15 cellular contexts compared by ENCODE assay signal in the genomic region with DNA sequence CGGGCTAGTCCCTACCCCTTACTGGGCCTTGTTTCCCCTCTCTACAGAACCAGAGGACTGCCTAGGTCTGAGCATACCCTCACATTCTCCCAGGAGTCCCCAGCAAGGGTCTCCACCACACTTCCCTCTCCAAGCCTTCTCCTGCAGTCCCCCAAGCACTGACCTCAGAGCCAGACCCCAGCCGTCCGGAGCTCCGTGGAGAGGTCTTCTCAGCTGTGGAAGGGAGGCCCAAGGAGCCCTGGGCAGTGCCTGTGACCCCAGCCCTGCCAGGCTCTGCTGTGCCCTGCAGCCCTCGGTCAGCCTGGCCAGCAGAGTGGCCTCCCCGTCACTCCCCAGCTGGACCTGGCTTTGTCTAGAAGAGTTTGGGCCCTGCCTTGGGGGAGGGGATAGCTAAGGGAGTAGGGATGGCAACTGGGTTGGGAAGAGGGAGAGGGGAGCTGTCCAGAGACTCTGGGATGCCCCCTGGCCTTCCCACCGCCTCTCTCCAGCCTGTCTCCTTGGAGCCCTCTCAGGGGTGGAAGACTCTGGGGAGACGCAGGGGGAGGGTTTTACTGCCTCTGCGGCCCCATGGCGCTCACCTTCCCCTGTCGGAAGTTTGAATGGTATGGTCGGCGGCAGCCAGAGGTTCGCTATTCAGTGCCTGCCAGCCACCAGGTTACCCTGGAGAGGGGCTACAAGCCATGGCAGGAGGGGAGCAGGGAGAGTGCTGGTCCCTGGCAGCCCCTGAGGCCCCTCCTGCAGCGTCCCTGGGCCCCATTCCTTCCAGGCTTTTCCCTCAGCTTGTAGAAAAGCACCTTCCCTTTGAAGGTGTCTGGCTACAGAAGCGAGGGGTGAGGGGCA. TPM values are rescaled to one million over a fixed set of nuclear protein-coding genes. Genes with fewer than 3 reads are reported as not detected.
DNase-seq lines count a peak whose midpoint lies in the region; ATAC-seq and TF ChIP-seq lines count a peak whose summit lies in the region.
"Had no signal": no experiment of that assay in that cellular context is flagged by ENCODE, and none has a peak within 500 bp of the region (broad histone marks: within the 10 kb centered on the region; RNA-seq: fewer than 3 reads in every experiment).

A gene with protein sequence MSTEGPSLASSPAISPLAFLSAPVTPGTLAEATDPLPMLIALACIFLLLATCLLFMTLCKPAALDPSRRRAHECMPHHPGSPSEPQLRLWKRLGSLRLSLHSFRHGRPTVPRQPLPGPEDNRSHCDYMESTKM (minus strand): TSS at position 315 of the 840 bp plus-strand sequence. CDS start 3,441 bp downstream, outside the sequence.

- no peaks in the 10 kb centered on the region for H3K9me3 Mint-ChIP-seq in activated naive CD4-positive, alpha-beta T cell treated with anti-CD3 and anti-CD28 coated beads, Interleukin-2, amount 50 U/mL, for 72 hours
- no peaks in the 10 kb centered on the region for H3K9me3 Mint-ChIP-seq in dendritic cell treated with granulocyte-macrophage colony-stimulating factor and Interleukin-4, amounts not matched to agents 40 ng/mL and 50 ng/mL, for 4 days
- H3K9me3 Mint-ChIP-seq: activated naive CD4-positive, alpha-beta T cell treated with anti-CD3 and anti-CD28 coated beads, Interleukin-2, amount 10 ng/mL, durations not matched to agents 7 days and 5 days had no signal

- peaks cover 8 to 16% (median 8%) of the 10 kb centered on the region in 4 donors for H3K4me1 ChIP-seq in transverse colon
- H3K4me1 ChIP-seq: A549 had no signal

- in situ Hi-C loops in transverse colon (cut with MboI; ENCODE audit: low pct_ligation_motif_present in 1 of 4, low pct_unique_long_range_greater_than_20kb in 1 of 4, low sequenced_read_pairs in 3 of 4), result loop anchor here (10.0 to 25.0 kb wide), 3 partner anchors 55 to 332 kb away; a partner anchor contains a TSS

- ATAC-seq in activated naive CD4-positive, alpha-beta T cell treated with anti-CD3 and anti-CD28 coated beads, Interleukin-2, amount 50 U/mL, for 72 hours, result no peak
- ATAC-seq in HG03280 (IDR thresholded peaks at IDR 0.05; ENCODE audit: unreplicated experiment) (no peak), HG03025 (IDR thresholded peaks at IDR 0.05; ENCODE audit: low FRiP score, unreplicated experiment) (no peak)
- ATAC-seq: A549, HCT116 had no signal

- peak within 1 kb of the TSS; percentile 1 to 28 (median 10) for H3K27ac ChIP-seq in transverse colon

- intact Hi-C loops in dendritic cell treated with granulocyte-macrophage colony-stimulating factor and Interleukin-4, amounts not matched to agents 40 ng/mL and 50 ng/mL, for 4 days (cut with micrococcal nuclease), result no loop called here
- intact Hi-C loops in transverse colon (cut with DNase I; ENCODE audit: low total_unique reads), result no loop called here

- no peak within 1 kb of the TSS for H3K4me3 ChIP-seq in transverse colon
- H3K4me3 ChIP-seq: A549, stomach had no signal

- TF ChIP-seq CTCF in transverse colon (IDR thresholded peaks at IDR 0.05), result no peak

- H3K36me3 ChIP-seq in transverse colon, result no peaks in the 10 kb centered on the region
- H3K36me3 ChIP-seq: stomach had no signal

- DNase-seq in activated naive CD4-positive, alpha-beta T cell treated with anti-CD3 and anti-CD28 coated beads, Interleukin-2, amount 50 U/mL, for 72 hours (ENCODE audit: low spot score in 2 of 2), result no peak
- DNase-seq in activated naive CD4-positive, alpha-beta T cell (lab: John Stamatoyannopoulos, UW), result no peak
- peak; percentile 78 for DNase-seq in midbrain (lab: John Stamatoyannopoulos, UW)
- DNase-seq in transverse colon, result no peak
- DNase-seq in NCI-H2227 treated with DMSO at 0.1 percent for 48 hours (lab: John Stamatoyannopoulos, UW), result no peak
- DNase-seq: activated naive CD4-positive, alpha-beta T cell treated with anti-CD3 and anti-CD28 coated beads, Interleukin-2, amount 10 ng/mL, durations not matched to agents 7 days and 5 days; NCI-H2107; NCI-H82; SHP77 treated with DMSO at 0.1 percent for 48 hours; stomach had no signal

- TF ChIP-seq EP300 in transverse colon (IDR thresholded peaks at IDR 0.05; ENCODE audit: low read depth), result no peak

- TF ChIP-seq POLR2A in transverse colon (IDR thresholded peaks at IDR 0.05), result no peak

- no peaks in the 10 kb centered on the region for H3K27me3 ChIP-seq in transverse colon
- H3K27me3 ChIP-seq: stomach had no signal

- 91 to 100% methylated on average over 3 to 14 of the region's 16 CpGs for WGBS in transverse colon (ENCODE audit: low coverage in 1 of 2), 2 donors

- no peak within 1 kb of the TSS for H3K4me3 Mint-ChIP-seq in dendritic cell treated with granulocyte-macrophage colony-stimulating factor and Interleukin-4, amounts not matched to agents 40 ng/mL and 50 ng/mL, for 4 days
- H3K4me3 Mint-ChIP-seq: activated naive CD4-positive, alpha-beta T cell treated with anti-CD3 and anti-CD28 coated beads, Interleukin-2, amount 10 ng/mL, durations not matched to agents 7 days and 5 days had no signal

- H3K36me3 Mint-ChIP-seq in activated naive CD4-positive, alpha-beta T cell treated with anti-CD3 and anti-CD28 coated beads, Interleukin-2, amount 50 U/mL, for 72 hours, result peaks cover 0 to 4% of the 10 kb centered on the region in 2 donors
- H3K36me3 Mint-ChIP-seq in dendritic cell treated with granulocyte-macrophage colony-stimulating factor and Interleukin-4, amounts not matched to agents 40 ng/mL and 50 ng/mL, for 4 days (ENCODE audit: low read depth), result peaks cover 22% of the 10 kb centered on the region

- peaks cover 83% of the 10 kb centered on the region for H3K4me1 Mint-ChIP-seq in dendritic cell treated with granulocyte-macrophage colony-stimulating factor and Interleukin-4, amounts not matched to agents 40 ng/mL and 50 ng/mL, for 4 days (ENCODE audit: low read depth)

- no peaks in the 10 kb centered on the region for H3K9me3 ChIP-seq in transverse colon
- H3K9me3 ChIP-seq: A549, stomach had no signal

- H3K27ac Mint-ChIP-seq in activated naive CD4-positive, alpha-beta T cell treated with anti-CD3 and anti-CD28 coated beads, Interleukin-2, amount 50 U/mL, for 72 hours, result peak within 1 kb of the TSS; percentile 56 to 75
- H3K27ac Mint-ChIP-seq in dendritic cell treated with granulocyte-macrophage colony-stimulating factor and Interleukin-4, amounts not matched to agents 40 ng/mL and 50 ng/mL, for 4 days, result peak within 1 kb of the TSS; percentile 66
- H3K27ac Mint-ChIP-seq: activated naive CD4-positive, alpha-beta T cell treated with anti-CD3 and anti-CD28 coated beads, Interleukin-2, amount 10 ng/mL, durations not matched to agents 7 days and 5 days had no signal

- no peaks in the 10 kb centered on the region for H3K27me3 Mint-ChIP-seq in dendritic cell treated with granulocyte-macrophage colony-stimulating factor and Interleukin-4, amounts not matched to agents 40 ng/mL and 50 ng/mL, for 4 days

RNA-seq across cellular contexts. Expression of the gene that starts here (rescaled TPM):
- total RNA-seq in activated naive CD4-positive, alpha-beta T cell treated with anti-CD3 and anti-CD28 coated beads, Interleukin-2, amount 50 U/mL, for 72 hours, result under 1 TPM; 0.45 to 0.68 TPM
- under 1 TPM in 1 of 4 donors, not detected in 3; 0.16 TPM for total RNA-seq in transverse colon
- total RNA-seq: stomach had no signal
